ENCODE assay signal across 2 cellular contexts in the genomic region with DNA sequence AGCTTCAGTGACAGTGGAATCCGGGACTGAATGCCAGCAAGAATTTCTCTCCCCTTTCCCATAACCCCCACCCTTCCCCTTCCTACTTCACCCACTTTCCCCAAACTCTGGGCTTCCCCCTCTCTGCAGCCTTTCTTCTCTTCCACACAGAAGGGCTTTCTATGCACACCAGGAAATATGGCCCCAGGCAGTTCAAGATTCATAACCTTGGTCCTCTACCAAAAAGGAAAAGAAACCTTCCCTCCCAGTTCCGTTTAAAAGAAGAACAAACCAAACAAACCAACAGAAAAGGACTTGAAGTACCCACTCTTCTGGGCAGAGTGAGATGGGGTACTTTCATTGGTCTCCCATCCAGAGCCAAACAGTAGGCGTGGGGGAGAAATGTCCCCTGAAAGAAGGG.
TF ChIP-seq lines count a peak whose summit lies in the region.

No MANE protein-coding gene starts in this region.

TF ChIP-seq in HepG2, 621 proteins besides CTCF, POLR2A, EP300 and RAD21:
- TF ChIP-seq SIN3A (IDR thresholded peaks at IDR 0.05; ENCODE audit: borderline replicate concordance, low read depth, low read length) (no peak), HNRNPK (IDR thresholded peaks at IDR 0.05; ENCODE audit: low read depth, low read length, poor library complexity, severe bottlenecking) (peak; percentile 25), ZNF790 (CRISPR knock-in tag; IDR thresholded peaks at IDR 0.05; ENCODE audit: borderline replicate concordance) (no peak)

TF ChIP-seq in K562, 482 proteins besides CTCF, POLR2A, EP300 and RAD21:
- TF ChIP-seq, protein P1, sequence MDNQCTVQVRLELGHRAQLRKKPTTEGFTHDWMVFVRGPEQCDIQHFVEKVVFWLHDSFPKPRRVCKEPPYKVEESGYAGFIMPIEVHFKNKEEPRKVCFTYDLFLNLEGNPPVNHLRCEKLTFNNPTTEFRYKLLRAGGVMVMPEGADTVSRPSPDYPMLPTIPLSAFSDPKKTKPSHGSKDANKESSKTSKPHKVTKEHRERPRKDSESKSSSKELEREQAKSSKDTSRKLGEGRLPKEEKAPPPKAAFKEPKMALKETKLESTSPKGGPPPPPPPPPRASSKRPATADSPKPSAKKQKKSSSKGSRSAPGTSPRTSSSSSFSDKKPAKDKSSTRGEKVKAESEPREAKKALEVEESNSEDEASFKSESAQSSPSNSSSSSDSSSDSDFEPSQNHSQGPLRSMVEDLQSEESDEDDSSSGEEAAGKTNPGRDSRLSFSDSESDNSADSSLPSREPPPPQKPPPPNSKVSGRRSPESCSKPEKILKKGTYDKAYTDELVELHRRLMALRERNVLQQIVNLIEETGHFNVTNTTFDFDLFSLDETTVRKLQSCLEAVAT (IDR thresholded peaks at IDR 0.05), result no peak
- no peak for TF ChIP-seq BDP1 (IDR thresholded peaks at IDR 0.05; ENCODE audit: insufficient read depth, insufficient read length)
- no peak for TF ChIP-seq NCOA2 (IDR thresholded peaks at IDR 0.05; ENCODE audit: partially characterized antibody in 2 of 2)
- TF ChIP-seq SMARCE1 (IDR thresholded peaks at IDR 0.05), result no peak
- no peak for TF ChIP-seq ETV1 (tag; conservative IDR thresholded peaks at IDR 0.05; ENCODE audit: low read depth)
- TF ChIP-seq ZNF780A (CRISPR knock-in tag; IDR thresholded peaks at IDR 0.05), result no peak
- TF ChIP-seq, protein P2, sequence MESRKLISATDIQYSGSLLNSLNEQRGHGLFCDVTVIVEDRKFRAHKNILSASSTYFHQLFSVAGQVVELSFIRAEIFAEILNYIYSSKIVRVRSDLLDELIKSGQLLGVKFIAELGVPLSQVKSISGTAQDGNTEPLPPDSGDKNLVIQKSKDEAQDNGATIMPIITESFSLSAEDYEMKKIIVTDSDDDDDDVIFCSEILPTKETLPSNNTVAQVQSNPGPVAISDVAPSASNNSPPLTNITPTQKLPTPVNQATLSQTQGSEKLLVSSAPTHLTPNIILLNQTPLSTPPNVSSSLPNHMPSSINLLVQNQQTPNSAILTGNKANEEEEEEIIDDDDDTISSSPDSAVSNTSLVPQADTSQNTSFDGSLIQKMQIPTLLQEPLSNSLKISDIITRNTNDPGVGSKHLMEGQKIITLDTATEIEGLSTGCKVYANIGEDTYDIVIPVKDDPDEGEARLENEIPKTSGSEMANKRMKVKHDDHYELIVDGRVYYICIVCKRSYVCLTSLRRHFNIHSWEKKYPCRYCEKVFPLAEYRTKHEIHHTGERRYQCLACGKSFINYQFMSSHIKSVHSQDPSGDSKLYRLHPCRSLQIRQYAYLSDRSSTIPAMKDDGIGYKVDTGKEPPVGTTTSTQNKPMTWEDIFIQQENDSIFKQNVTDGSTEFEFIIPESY (CRISPR knock-in tag; IDR thresholded peaks at IDR 0.05), result no peak
- TF ChIP-seq, protein P3, sequence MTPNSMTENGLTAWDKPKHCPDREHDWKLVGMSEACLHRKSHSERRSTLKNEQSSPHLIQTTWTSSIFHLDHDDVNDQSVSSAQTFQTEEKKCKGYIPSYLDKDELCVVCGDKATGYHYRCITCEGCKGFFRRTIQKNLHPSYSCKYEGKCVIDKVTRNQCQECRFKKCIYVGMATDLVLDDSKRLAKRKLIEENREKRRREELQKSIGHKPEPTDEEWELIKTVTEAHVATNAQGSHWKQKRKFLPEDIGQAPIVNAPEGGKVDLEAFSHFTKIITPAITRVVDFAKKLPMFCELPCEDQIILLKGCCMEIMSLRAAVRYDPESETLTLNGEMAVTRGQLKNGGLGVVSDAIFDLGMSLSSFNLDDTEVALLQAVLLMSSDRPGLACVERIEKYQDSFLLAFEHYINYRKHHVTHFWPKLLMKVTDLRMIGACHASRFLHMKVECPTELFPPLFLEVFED (CRISPR knock-in tag; conservative IDR thresholded peaks at IDR 0.05), result no peak
TF ChIP-seq in K562: peak in this region for 0.
